ENCODE assay signal across 13 cellular contexts in genomic region chrX:12210196-12210815, GRCh38.
DNase-seq lines count a peak whose midpoint lies in the region; ATAC-seq and TF ChIP-seq lines count a peak whose summit lies in the region.
"Had no signal": no experiment of that assay in that cellular context is flagged by ENCODE, and none has a peak within 500 bp of the region (broad histone marks: within the 10 kb centered on the region; RNA-seq: fewer than 3 reads in every experiment).

No MANE protein-coding gene starts in this region.

- ATAC-seq in left colon, result no peak
- ATAC-seq in HG03159 (IDR thresholded peaks at IDR 0.05; ENCODE audit: unreplicated experiment), result no peak
- ATAC-seq: naive thymus-derived CD8-positive, alpha-beta T cell had no signal

- DNase-seq in AG09309 (ENCODE audit: low read depth), result peak; percentile 13
- peak; percentile 82 for DNase-seq in LHCN-M2 (ENCODE audit: low read depth)
- peak; percentile 50 for DNase-seq in brain microvascular endothelial cell
- peak; percentile 9 to 45 for DNase-seq in left colon
- no peak for DNase-seq in NCI-H2081 (lab: John Stamatoyannopoulos, UW)
- DNase-seq in stimulated activated CD4-positive, alpha-beta T cell treated with anti-CD3 and anti-CD28 coated beads, Interleukin-12 subunit alpha, Interleukin-12 subunit beta, amount 100 ng/mL, for 4 hours, result no peak
- no peak for DNase-seq in NCI-H187 (lab: John Stamatoyannopoulos, UW)
- DNase-seq: activated CD8-positive, alpha-beta memory T cell treated with anti-CD3 and anti-CD28 coated beads, Interleukin-2, amount 50 U/mL, for 48 hours; naive thymus-derived CD8-positive, alpha-beta T cell; NCI-H1694 treated with DMSO at 0.1 percent for 48 hours had no signal

- peak overlapping the region; percentile 21 for H3K27ac ChIP-seq in brain microvascular endothelial cell
- H3K27ac ChIP-seq: C4-2B, skin epidermis had no signal

- no peaks in the 10 kb centered on the region for H3K27me3 ChIP-seq in brain microvascular endothelial cell (replicated peaks)

- intact Hi-C loops in left colon (cut with DNase I, micrococcal nuclease), result no loop called here

- in situ Hi-C loops in brain microvascular endothelial cell (cut with HindIII; ENCODE audit: low pct_ligation_motif_present, low sequenced_read_pairs), result no loop called here

- H3K4me3 ChIP-seq in AG09309 (ENCODE audit: control insufficient read depth, low read depth, low read length) (peak overlapping the region; percentile 3; the same call in 1 of the 2 replicates), brain microvascular endothelial cell (ENCODE audit: low read depth, low read length) (no peak overlapping the region)
- H3K4me3 ChIP-seq: skin epidermis had no signal

- no peak for TF ChIP-seq CTCF in AG09309 (IDR thresholded peaks at IDR 0.05; ENCODE audit: control insufficient read depth, insufficient read depth, low read depth, low read length, missing control alignments)
- no peak for TF ChIP-seq CTCF in brain microvascular endothelial cell (IDR thresholded peaks at IDR 0.05; ENCODE audit: low read depth, low read length, missing control alignments)

- H3K36me3 ChIP-seq in brain microvascular endothelial cell (replicated peaks), result no peaks in the 10 kb centered on the region

Comparison
In these comparisons a context has a peak if more than half of its experiments do, and no peak if none do; other contexts are left out.
1. DNase-seq: peak in AG09309 (single experiment), LHCN-M2 (single experiment), brain microvascular endothelial cell (single experiment) and left colon (2 of 2); none in NCI-H2081 (0 of 2), stimulated activated CD4-positive, alpha-beta T cell treated with anti-CD3 and anti-CD28 coated beads, Interleukin-12 subunit alpha, Interleukin-12 subunit beta, amount 100 ng/mL, for 4 hours (single experiment) and NCI-H187 (0 of 2).